Comparison of ENCODE assay signal across 17 cellular contexts in genomic region chr20:37636212-37636975, GRCh38.
"Had no signal": no experiment of that assay in that cellular context is flagged by ENCODE, and none has a peak within 500 bp of the region (broad histone marks: within the 10 kb centered on the region; RNA-seq: fewer than 3 reads in every experiment).

No MANE protein-coding gene starts in this region.

- DNase-seq: Karpas-422, KG1, MG63, NCI-H187, NCI-H2029, NCI-H2171 treated with DMSO at 0.1 percent for 48 hours, NCI-H345, NCI-H446 treated with DMSO at 0.1 percent for 48 hours, NCI-H510A treated with DMSO at 0.1 percent for 48 hours, NCI-H69, NCI-H774, Right ventricle myocardium superior, RPMI8226, SIG-M5 had no signal

- H3K4me1 ChIP-seq: SJSA1 had no signal

- H3K27ac ChIP-seq: SJSA1, SK-N-MC had no signal

- H3K4me3 ChIP-seq: MG63, SJSA1, SK-N-MC had no signal

- H3K36me3 ChIP-seq: MG63, SJSA1 had no signal

- FAIRE-seq: RCC 7860 had no signal
